1 cellular context compared by ENCODE assay signal in the genomic region with DNA sequence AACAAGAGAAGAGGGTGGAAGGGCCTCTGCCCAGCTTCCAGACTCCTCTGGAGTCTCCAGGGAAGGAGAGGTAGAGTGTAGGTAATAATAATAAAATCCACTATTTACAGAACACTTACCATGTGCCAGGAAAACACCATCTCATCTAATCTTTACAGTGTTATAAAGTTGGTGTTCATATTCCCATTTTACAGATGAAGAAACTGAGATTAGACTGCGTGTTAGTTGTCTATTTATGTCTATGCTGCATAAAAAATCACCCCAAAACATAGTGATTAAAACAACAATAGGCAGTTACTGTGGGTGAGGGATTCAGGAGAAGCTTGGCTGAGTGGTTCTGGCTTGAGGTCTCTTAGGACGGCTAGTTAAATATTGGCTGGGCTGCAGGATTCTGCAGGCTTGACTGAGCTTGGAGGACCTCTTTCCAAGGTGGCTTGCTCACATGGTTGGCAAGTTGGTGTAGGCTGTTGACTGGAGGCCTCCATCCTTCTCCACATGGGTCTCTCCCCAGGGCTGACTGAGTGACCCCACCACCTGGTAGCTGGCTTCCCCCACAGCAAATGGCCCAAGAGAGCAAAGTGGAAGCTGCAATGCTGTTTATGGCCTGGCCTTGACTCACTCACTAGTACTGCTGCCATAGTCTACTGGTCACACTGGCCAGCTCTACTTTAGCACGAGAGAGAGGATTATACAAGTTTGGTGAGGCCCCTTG.
A peak's percentile ranks its signal among the peaks of the same experiment; 100 is the strongest.
TF ChIP-seq lines count a peak whose summit lies in the region.

No MANE protein-coding gene starts in this region.

TF ChIP-seq in K562, 482 proteins besides CTCF, POLR2A, EP300 and RAD21:
- TF ChIP-seq ADNP (tag; IDR thresholded peaks at IDR 0.05) (peak; percentile 56; the same call in 1 of the 2 replicates), CHD2 (IDR thresholded peaks at IDR 0.05; ENCODE audit: low read depth, low read length) (no peak), PML (IDR thresholded peaks at IDR 0.05; ENCODE audit: low read length) (no peak), FOXK1 (CRISPR knock-in tag; IDR thresholded peaks at IDR 0.05; ENCODE audit: borderline replicate concordance) (no peak), RBM25 (IDR thresholded peaks at IDR 0.05; ENCODE audit: low read depth, low read length, severe bottlenecking) (peak; percentile 87), ZNF316 (IDR thresholded peaks at IDR 0.05) (peak; percentile 40; the same call in 1 of the 2 replicates), BCOR (IDR thresholded peaks at IDR 0.05) (peak; percentile 74; the same call in 1 of the 2 replicates), KDM1A (IDR thresholded peaks at IDR 0.05) (peak in 1 of 2 experiments; percentile 38; a peak in 1 of 4 replicates)
- TF ChIP-seq, protein P1, sequence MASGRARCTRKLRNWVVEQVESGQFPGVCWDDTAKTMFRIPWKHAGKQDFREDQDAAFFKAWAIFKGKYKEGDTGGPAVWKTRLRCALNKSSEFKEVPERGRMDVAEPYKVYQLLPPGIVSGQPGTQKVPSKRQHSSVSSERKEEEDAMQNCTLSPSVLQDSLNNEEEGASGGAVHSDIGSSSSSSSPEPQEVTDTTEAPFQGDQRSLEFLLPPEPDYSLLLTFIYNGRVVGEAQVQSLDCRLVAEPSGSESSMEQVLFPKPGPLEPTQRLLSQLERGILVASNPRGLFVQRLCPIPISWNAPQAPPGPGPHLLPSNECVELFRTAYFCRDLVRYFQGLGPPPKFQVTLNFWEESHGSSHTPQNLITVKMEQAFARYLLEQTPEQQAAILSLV (tag; IDR thresholded peaks at IDR 0.05): no peak
